Comparison of ENCODE assay signal across 18 cellular contexts in the genomic region with DNA sequence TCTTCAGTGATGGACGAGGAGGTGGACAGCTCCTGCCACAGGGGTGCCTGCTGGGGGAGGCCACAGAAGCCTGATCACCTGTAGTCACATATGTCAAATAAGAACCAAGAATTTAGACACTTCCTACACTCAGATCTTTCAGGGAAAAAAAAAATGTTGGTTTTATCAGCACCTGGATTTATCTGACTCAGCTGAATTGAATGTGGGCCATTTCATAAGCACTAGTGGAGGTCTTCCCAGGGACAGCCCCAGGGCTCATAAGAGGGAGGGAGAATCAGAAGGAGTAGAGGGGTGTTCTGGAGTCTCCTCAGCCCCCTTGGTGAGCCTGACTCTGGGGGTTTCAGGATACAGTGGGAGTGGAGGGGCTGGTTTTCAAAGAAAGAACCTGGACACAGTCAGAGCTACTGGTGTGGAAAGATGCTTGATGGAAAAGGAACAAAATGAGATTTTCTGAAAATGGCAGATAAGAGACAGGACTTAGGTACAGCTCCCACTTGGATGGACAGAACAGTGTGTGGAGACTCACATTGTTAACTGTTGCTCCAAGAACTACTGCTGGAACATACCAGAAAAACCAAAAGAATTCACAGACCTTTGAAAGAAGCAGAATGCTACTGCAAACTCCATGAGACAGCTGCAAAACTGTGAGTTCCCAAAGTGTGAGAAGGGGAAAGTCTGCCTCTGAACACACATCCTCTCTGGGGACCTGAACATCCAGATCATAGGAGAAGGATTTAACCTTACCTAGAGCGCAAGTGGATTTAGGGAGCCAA. TPM values are rescaled to one million over a fixed set of nuclear protein-coding genes. Genes with fewer than 3 reads are reported as not detected.
A peak's percentile ranks its signal among the peaks of the same experiment; 100 is the strongest.
DNase-seq lines count a peak whose midpoint lies in the region; ATAC-seq, FAIRE-seq and TF ChIP-seq lines count a peak whose summit lies in the region.
"Had no signal": no experiment of that assay in that cellular context is flagged by ENCODE, and none has a peak within 500 bp of the region (broad histone marks: within the 10 kb centered on the region; RNA-seq: fewer than 3 reads in every experiment).

No MANE protein-coding gene starts in this region.

- peaks cover 5% of the 10 kb centered on the region for H3K36me3 Mint-ChIP-seq in activated T-helper 1 cell treated with anti-CD3 and anti-CD28 coated beads, Interleukin-12 subunit alpha, Interleukin-12 subunit beta, Interleukin-2, Interleukin-4 antibody, amounts not matched to agents 30 ng/mL and 10 ng/mL and 1 ng/mL, durations not matched to agents 14 hours and 24 hours and 36 hours (ENCODE audit: low read depth)

- H3K4me3 Mint-ChIP-seq in stimulated activated naive CD8-positive, alpha-beta T cell treated with anti-CD3 and anti-CD28 coated beads, Interleukin-15, amount 100 ng/mL, for 72 hours, result peak overlapping the region; percentile 46 to 59
- H3K4me3 Mint-ChIP-seq in activated T-helper 1 cell treated with anti-CD3 and anti-CD28 coated beads, Interleukin-12 subunit alpha, Interleukin-12 subunit beta, Interleukin-2, Interleukin-4 antibody, amounts not matched to agents 30 ng/mL and 10 ng/mL and 1 ng/mL, durations not matched to agents 14 hours and 24 hours and 36 hours, result no peak overlapping the region

- H3K36me3 ChIP-seq in kidney epithelial cell (ENCODE audit: control insufficient read depth, insufficient read depth, low read length), result no peaks in the 10 kb centered on the region

- intact Hi-C loops in activated T-helper 1 cell treated with anti-CD3 and anti-CD28 coated beads, Interleukin-12 subunit alpha, Interleukin-12 subunit beta, Interleukin-2, Interleukin-4 antibody, amounts not matched to agents 30 ng/mL and 10 ng/mL and 1 ng/mL, durations not matched to agents 14 hours and 24 hours and 36 hours (cut with micrococcal nuclease), result no loop called here

- TF ChIP-seq CTCF in kidney epithelial cell (IDR thresholded peaks at IDR 0.05; ENCODE audit: insufficient read depth, low read length, poor library complexity, severe bottlenecking), result no peak

- H3K4me1 Mint-ChIP-seq in stimulated activated naive CD8-positive, alpha-beta T cell treated with anti-CD3 and anti-CD28 coated beads, Interleukin-15, amount 100 ng/mL, for 72 hours, result peaks cover 44% of the 10 kb centered on the region
- peaks cover 28% of the 10 kb centered on the region for H3K4me1 Mint-ChIP-seq in activated T-helper 1 cell treated with anti-CD3 and anti-CD28 coated beads, Interleukin-12 subunit alpha, Interleukin-12 subunit beta, Interleukin-2, Interleukin-4 antibody, amounts not matched to agents 30 ng/mL and 10 ng/mL and 1 ng/mL, durations not matched to agents 14 hours and 24 hours and 36 hours (ENCODE audit: low read depth)

- ATAC-seq in stimulated activated naive CD8-positive, alpha-beta T cell treated with anti-CD3 and anti-CD28 coated beads, Interleukin-15, amount 100 ng/mL, for 72 hours, result no peak
- no peak for ATAC-seq in stimulated activated naive CD8-positive, alpha-beta T cell treated with anti-CD3 and anti-CD28 coated beads, Interleukin-15, Interleukin-2, amounts not matched to agents 100 U/mL and 50 U/mL, for 24 hours
- no peak for ATAC-seq in left lobe of liver
- ATAC-seq: sciatic nerve had no signal

- no peaks in the 10 kb centered on the region for H3K27me3 ChIP-seq in kidney epithelial cell (ENCODE audit: control insufficient read depth, insufficient read depth, low read length)

- H3K4me3 ChIP-seq in kidney epithelial cell (ENCODE audit: low read depth, low read length), result no peak overlapping the region

- no peaks in the 10 kb centered on the region for H3K9me3 Mint-ChIP-seq in stimulated activated naive CD8-positive, alpha-beta T cell treated with anti-CD3 and anti-CD28 coated beads, Interleukin-15, amount 100 ng/mL, for 72 hours
- H3K9me3 Mint-ChIP-seq in activated T-helper 1 cell treated with anti-CD3 and anti-CD28 coated beads, Interleukin-12 subunit alpha, Interleukin-12 subunit beta, Interleukin-2, Interleukin-4 antibody, amounts not matched to agents 30 ng/mL and 10 ng/mL and 1 ng/mL, durations not matched to agents 14 hours and 24 hours and 36 hours, result no peaks in the 10 kb centered on the region

- H3K27ac Mint-ChIP-seq in stimulated activated naive CD8-positive, alpha-beta T cell treated with anti-CD3 and anti-CD28 coated beads, Interleukin-15, amount 100 ng/mL, for 72 hours, result peak overlapping the region; percentile 56 to 61
- no peak overlapping the region for H3K27ac Mint-ChIP-seq in activated T-helper 1 cell treated with anti-CD3 and anti-CD28 coated beads, Interleukin-12 subunit alpha, Interleukin-12 subunit beta, Interleukin-2, Interleukin-4 antibody, amounts not matched to agents 30 ng/mL and 10 ng/mL and 1 ng/mL, durations not matched to agents 14 hours and 24 hours and 36 hours

- FAIRE-seq in GM19239 (lab: Jason Lieb, UNC), result no peak
- FAIRE-seq: H54 had no signal

- no peaks in the 10 kb centered on the region for H3K27me3 Mint-ChIP-seq in stimulated activated naive CD8-positive, alpha-beta T cell treated with anti-CD3 and anti-CD28 coated beads, Interleukin-15, amount 100 ng/mL, for 72 hours
- H3K27me3 Mint-ChIP-seq in activated T-helper 1 cell treated with anti-CD3 and anti-CD28 coated beads, Interleukin-12 subunit alpha, Interleukin-12 subunit beta, Interleukin-2, Interleukin-4 antibody, amounts not matched to agents 30 ng/mL and 10 ng/mL and 1 ng/mL, durations not matched to agents 14 hours and 24 hours and 36 hours (ENCODE audit: insufficient read depth), result no peaks in the 10 kb centered on the region

- no peak for DNase-seq in stimulated activated naive CD8-positive, alpha-beta T cell treated with anti-CD3 and anti-CD28 coated beads, Interleukin-15, amount 100 ng/mL, for 72 hours
- no peak for DNase-seq in stimulated activated naive CD8-positive, alpha-beta T cell treated with anti-CD3 and anti-CD28 coated beads, Interleukin-15, Interleukin-2, amounts not matched to agents 100 U/mL and 50 U/mL, for 24 hours
- peak; percentile 65 for DNase-seq in astrocyte of the hippocampus (ENCODE audit: low read depth, low spot score)
- DNase-seq in kidney epithelial cell (ENCODE audit: low read depth), result peak; percentile 37
- DNase-seq in activated T-helper 1 cell treated with anti-CD3 and anti-CD28 coated beads, Interleukin-12 subunit alpha, Interleukin-12 subunit beta, Interleukin-2, Interleukin-4 antibody, amounts not matched to agents 30 ng/mL and 10 ng/mL and 1 ng/mL, durations not matched to agents 14 hours and 24 hours and 36 hours (ENCODE audit: low spot score), result no peak
- DNase-seq in NCI-H510A treated with DMSO at 0.1 percent for 48 hours (lab: John Stamatoyannopoulos, UW), result no peak
- DNase-seq in GM19239 (ENCODE audit: insufficient read length, low spot score), result no peak
- no peak for DNase-seq in left lobe of liver (ENCODE audit: low spot score)
- DNase-seq: activated T-cell treated with anti-CD3 and anti-CD28 coated beads for 4 hours; DMS 273 treated with DMSO at 0.1 percent for 48 hours; hypothalamus; KG1; NCI-H1694; NCI-H526; stimulated activated naive CD4-positive, alpha-beta T cell had no signal

RNA-seq across cellular contexts. Expression of a gene that starts 45.4 kb away (rescaled TPM):
- not detected in 2 replicates for total RNA-seq in kidney epithelial cell
- 0.41 and 0.42 TPM in 2 replicates for total RNA-seq in activated T-helper 1 cell treated with anti-CD3 and anti-CD28 coated beads, Interleukin-12 subunit alpha, Interleukin-12 subunit beta, Interleukin-2, Interleukin-4 antibody, amounts not matched to agents 30 ng/mL and 10 ng/mL and 1 ng/mL, durations not matched to agents 14 hours and 24 hours and 36 hours
- not detected for total RNA-seq in left lobe of liver
- total RNA-seq: liver had no signal

RNA-seq across cellular contexts. Expression of a gene that starts 49.9 kb away (rescaled TPM):
- total RNA-seq in kidney epithelial cell, result 61.9 and 67.9 TPM in 2 replicates
- 115 and 121 TPM in 2 replicates for total RNA-seq in activated T-helper 1 cell treated with anti-CD3 and anti-CD28 coated beads, Interleukin-12 subunit alpha, Interleukin-12 subunit beta, Interleukin-2, Interleukin-4 antibody, amounts not matched to agents 30 ng/mL and 10 ng/mL and 1 ng/mL, durations not matched to agents 14 hours and 24 hours and 36 hours
- 65.8 TPM for total RNA-seq in left lobe of liver

Comparison
In these comparisons a context has a peak if more than half of its experiments do, and no peak if none do; other contexts are left out.
1. DNase-seq: peak in astrocyte of the hippocampus (single experiment) and kidney epithelial cell (single experiment); none in stimulated activated naive CD8-positive, alpha-beta T cell treated with anti-CD3 and anti-CD28 coated beads, Interleukin-15, amount 100 ng/mL, for 72 hours (0 of 2), stimulated activated naive CD8-positive, alpha-beta T cell treated with anti-CD3 and anti-CD28 coated beads, Interleukin-15, Interleukin-2, amounts not matched to agents 100 U/mL and 50 U/mL, for 24 hours (single experiment), activated T-helper 1 cell treated with anti-CD3 and anti-CD28 coated beads, Interleukin-12 subunit alpha, Interleukin-12 subunit beta, Interleukin-2, Interleukin-4 antibody, amounts not matched to agents 30 ng/mL and 10 ng/mL and 1 ng/mL, durations not matched to agents 14 hours and 24 hours and 36 hours (single experiment), NCI-H510A treated with DMSO at 0.1 percent for 48 hours (single experiment), GM19239 (single experiment) and left lobe of liver (single experiment).